Comparison of ENCODE assay signal across 1 cellular context in the genomic region with DNA sequence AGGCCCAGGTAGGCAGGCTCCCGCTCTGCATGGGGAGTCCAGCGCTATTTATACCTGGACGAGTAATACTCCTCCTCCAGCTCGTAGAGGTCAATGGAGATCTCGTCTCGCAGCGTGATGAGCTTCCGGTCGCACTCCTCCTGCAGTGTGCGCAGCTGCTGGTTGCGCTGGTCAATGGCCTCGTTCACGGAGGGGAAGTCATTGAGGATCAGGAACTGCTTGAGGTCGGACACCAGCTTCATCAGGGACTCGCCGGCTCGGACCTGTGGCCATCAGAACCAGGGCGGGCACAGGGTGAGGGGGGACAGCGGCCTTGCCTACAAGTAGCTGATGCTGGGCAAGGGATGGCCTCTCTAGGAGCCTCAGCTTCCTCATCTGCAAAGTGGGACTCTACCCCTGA.
TF ChIP-seq lines count a peak whose summit lies in the region.

No MANE protein-coding gene starts in this region.

TF ChIP-seq in K562, 482 proteins besides CTCF, POLR2A, EP300 and RAD21:
- TF ChIP-seq POLR2G (IDR thresholded peaks at IDR 0.05; ENCODE audit: low read depth, low read length), result 0 out of 2 replicates have a peak, but pooled peaks have one; percentile 33
- no peak for TF ChIP-seq DPF2 (IDR thresholded peaks at IDR 0.05)
- peak; percentile 36; the same call in 1 of the 2 replicates for TF ChIP-seq RBFOX2 (IDR thresholded peaks at IDR 0.05; ENCODE audit: low read depth, low read length)
